In genomic region chr20:17721802-17722486, GRCh38 we compare ENCODE assay signal across 2 cellular contexts.
TF ChIP-seq lines count a peak whose summit lies in the region.

No MANE protein-coding gene starts in this region.

TF ChIP-seq in SK-N-SH, 30 proteins besides CTCF, POLR2A, EP300 and RAD21 (continued from another document):
- no peak for TF ChIP-seq ZBTB33 (IDR thresholded peaks at IDR 0.05; ENCODE audit: borderline replicate concordance, low read depth)
- no peak for TF ChIP-seq REST (IDR thresholded peaks at IDR 0.05; ENCODE audit: low read depth, low read length)
- no peak for TF ChIP-seq SMC3 (IDR thresholded peaks at IDR 0.05; ENCODE audit: low read depth, low read length)
- no peak for TF ChIP-seq TEAD4 (IDR thresholded peaks at IDR 0.05; ENCODE audit: borderline replicate concordance, insufficient read depth)
- no peak for TF ChIP-seq ELF1 (IDR thresholded peaks at IDR 0.05)
- no peak for TF ChIP-seq POLR2AphosphoS5 (IDR thresholded peaks at IDR 0.05; ENCODE audit: low read depth, low read length)
- TF ChIP-seq MXI1 (IDR thresholded peaks at IDR 0.05; ENCODE audit: low read depth, low read length): no peak
- no peak for TF ChIP-seq PBX3 (IDR thresholded peaks at IDR 0.05)
- TF ChIP-seq TAF1 (IDR thresholded peaks at IDR 0.05; ENCODE audit: borderline replicate concordance, low read depth, low read length): no peak
- TF ChIP-seq JUND (IDR thresholded peaks at IDR 0.05): no peak
TF ChIP-seq in SK-N-SH: peak in this region for 0.

TF ChIP-seq in SK-N-SH treated with all-trans-retinoic acid at 6 μM for 48 hours, 23 proteins besides CTCF, POLR2A, EP300 and RAD21 (continued from another document):
- TF ChIP-seq OSR1 (CRISPR knock-in tag; IDR thresholded peaks at IDR 0.05): no peak
- no peak for TF ChIP-seq CSDC2 (CRISPR knock-in tag; IDR thresholded peaks at IDR 0.05)
- no peak for TF ChIP-seq TOX (CRISPR knock-in tag; IDR thresholded peaks at IDR 0.05; ENCODE audit: borderline replicate concordance)
- TF ChIP-seq ZFP3 (CRISPR knock-in tag; IDR thresholded peaks at IDR 0.05): no peak
- TF ChIP-seq PATZ1 (CRISPR knock-in tag; IDR thresholded peaks at IDR 0.05; ENCODE audit: borderline replicate concordance): no peak
- TF ChIP-seq CSRNP3 (CRISPR knock-in tag; IDR thresholded peaks at IDR 0.05): no peak
- TF ChIP-seq ZNF8 (CRISPR knock-in tag; IDR thresholded peaks at IDR 0.05): no peak
- TF ChIP-seq ISL1 (CRISPR knock-in tag; IDR thresholded peaks at IDR 0.05): no peak
- TF ChIP-seq POU6F1 (CRISPR knock-in tag; IDR thresholded peaks at IDR 0.05; ENCODE audit: borderline replicate concordance, low read depth): no peak
- no peak for TF ChIP-seq BACH2 (CRISPR knock-in tag; IDR thresholded peaks at IDR 0.05; ENCODE audit: borderline replicate concordance)
- TF ChIP-seq ARNTL (CRISPR knock-in tag; IDR thresholded peaks at IDR 0.05; ENCODE audit: borderline replicate concordance, low read depth): no peak
- TF ChIP-seq TCF4 (CRISPR knock-in tag; IDR thresholded peaks at IDR 0.05; ENCODE audit: borderline replicate concordance): no peak
- no peak for TF ChIP-seq GLIS3 (CRISPR knock-in tag; IDR thresholded peaks at IDR 0.05)
- TF ChIP-seq ZFP30 (CRISPR knock-in tag; IDR thresholded peaks at IDR 0.05): no peak
- TF ChIP-seq SNAI2 (CRISPR knock-in tag; IDR thresholded peaks at IDR 0.05): no peak
